Comparison of ENCODE assay signal across 8 cellular contexts in genomic region chr7:130994378-130995115, GRCh38.
DNase-seq lines count a peak whose midpoint lies in the region; ATAC-seq, FAIRE-seq and TF ChIP-seq lines count a peak whose summit lies in the region.

No MANE protein-coding gene starts in this region.

- H3K4me3 Mint-ChIP-seq in activated naive CD8-positive, alpha-beta T cell treated with anti-CD3 and anti-CD28 coated beads for 36 hours: no peak overlapping the region

- H3K36me3 ChIP-seq in keratinocyte (ENCODE audit: control insufficient read depth in 2 of 2, extremely low read depth in 1 of 2, insufficient read depth in 2 of 2, low read length in 2 of 2): no peaks in the 10 kb centered on the region
- H3K36me3 ChIP-seq in skeletal muscle tissue (ENCODE audit: control insufficient read depth in 3 of 3, insufficient read depth in 3 of 3, low read length in 3 of 3): peaks cover 0 to 4% (median 4%) of the 10 kb centered on the region in 3 donors

- H3K36me3 Mint-ChIP-seq in activated naive CD8-positive, alpha-beta T cell treated with anti-CD3 and anti-CD28 coated beads for 36 hours: peaks cover 27% of the 10 kb centered on the region

- no peaks in the 10 kb centered on the region for H3K27me3 Mint-ChIP-seq in activated naive CD8-positive, alpha-beta T cell treated with anti-CD3 and anti-CD28 coated beads for 36 hours

- H4K20me1 ChIP-seq in keratinocyte (ENCODE audit: control insufficient read depth, extremely low read depth, insufficient read depth, low read length): no peaks in the 10 kb centered on the region

- H3K9ac ChIP-seq in keratinocyte (ENCODE audit: control insufficient read depth, extremely low read depth, insufficient read depth, low read length) (peak overlapping the region; percentile 82), skeletal muscle tissue (ENCODE audit: low read depth in 1 of 3, low read length in 3 of 3) (peak overlapping the region in 2 of 3 donors; percentile 35 to 70)

- no peak for DNase-seq in activated naive CD8-positive, alpha-beta T cell treated with anti-CD3 and anti-CD28 coated beads for 36 hours
- no peak for DNase-seq in keratinocyte (ENCODE audit: low read depth, low spot score)
- DNase-seq in NOMO-1 treated with DMSO at 0.1 percent for 48 hours (lab: John Stamatoyannopoulos, UW; ENCODE audit: unreplicated experiment): no peak
- DNase-seq in glomerular visceral epithelial cell (ENCODE audit: extremely low spot score): no peak

- peak overlapping the region in 2 of 3 experiments; percentile 46 to 57 for H3K4me3 ChIP-seq in keratinocyte (ENCODE audit: control insufficient read depth in 2 of 3, extremely low read depth in 1 of 3, insufficient read depth in 2 of 3, low read depth in 1 of 3, low read length in 3 of 3)
- H3K4me3 ChIP-seq in skeletal muscle tissue (ENCODE audit: low read length in 3 of 3): no peak overlapping the region

- peaks cover 2% of the 10 kb centered on the region for H3K79me2 ChIP-seq in keratinocyte (ENCODE audit: control insufficient read depth, insufficient read depth, low read length)

- peak overlapping the region; percentile 11 for H2AFZ ChIP-seq in keratinocyte (ENCODE audit: control insufficient read depth, low read length)

- FAIRE-seq in keratinocyte (lab: Jason Lieb, UNC): peak; percentile 69

- no peak for TF ChIP-seq CTCF in keratinocyte (optimal IDR thresholded peaks at IDR 0.05 in 1 of 3, IDR thresholded peaks at IDR 0.05 in 1 of 3, conservative IDR thresholded peaks at IDR 0.05 in 1 of 3; ENCODE audit: extremely low read depth in 1 of 3, insufficient read depth in 2 of 3, low read length in 3 of 3)

- H3K4me1 Mint-ChIP-seq in activated naive CD8-positive, alpha-beta T cell treated with anti-CD3 and anti-CD28 coated beads for 36 hours: peaks cover 76% of the 10 kb centered on the region

- ATAC-seq in HG02678 (IDR thresholded peaks at IDR 0.05; ENCODE audit: unreplicated experiment) (peak; percentile 17), GM18519 (IDR thresholded peaks at IDR 0.05; ENCODE audit: low FRiP score, unreplicated experiment) (no peak), HG02623 (IDR thresholded peaks at IDR 0.05; ENCODE audit: unreplicated experiment) (no peak)

- H3K9me3 ChIP-seq in keratinocyte (ENCODE audit: control insufficient read depth, low read depth, low read length) (no peaks in the 10 kb centered on the region), skeletal muscle tissue (ENCODE audit: control insufficient read depth in 3 of 3, low read length in 3 of 3) (no peaks in the 10 kb centered on the region)

- no peaks in the 10 kb centered on the region for H3K9me1 ChIP-seq in keratinocyte (ENCODE audit: control insufficient read depth, extremely low read depth, insufficient read depth, low read length)

- peak overlapping the region; percentile 94 for H3K4me2 ChIP-seq in keratinocyte (ENCODE audit: control insufficient read depth, extremely low read depth, insufficient read depth, low read depth, low read length)

- no peaks in the 10 kb centered on the region for H3K27me3 ChIP-seq in keratinocyte (ENCODE audit: control insufficient read depth, extremely low read depth, insufficient read depth, low read length)
- H3K27me3 ChIP-seq in skeletal muscle tissue (ENCODE audit: control insufficient read depth in 3 of 3, insufficient read depth in 3 of 3, low read length in 3 of 3): no peaks in the 10 kb centered on the region

- peaks cover 66% of the 10 kb centered on the region for H3K4me1 ChIP-seq in keratinocyte (ENCODE audit: control insufficient read depth, extremely low read depth, insufficient read depth, low read length)
- H3K4me1 ChIP-seq in skeletal muscle tissue (ENCODE audit: control insufficient read depth in 3 of 3, insufficient read depth in 3 of 3, low read length in 3 of 3): peaks cover 51 to 62% (median 62%) of the 10 kb centered on the region in 3 donors

- dilution Hi-C loops in keratinocyte (cut with MboI; ENCODE audit: extremely low pct_ligation_motif_present, low sequenced_read_pairs): no loop called here

- peak overlapping the region; percentile 99 for H3K27ac ChIP-seq in keratinocyte (ENCODE audit: control insufficient read depth, insufficient read depth, low read length)
- H3K27ac ChIP-seq in skeletal muscle tissue (ENCODE audit: low read depth, low read length): peak overlapping the region; percentile 16

- peaks cover 1% of the 10 kb centered on the region for H3K9me3 Mint-ChIP-seq in activated naive CD8-positive, alpha-beta T cell treated with anti-CD3 and anti-CD28 coated beads for 36 hours

- H3K27ac Mint-ChIP-seq in activated naive CD8-positive, alpha-beta T cell treated with anti-CD3 and anti-CD28 coated beads for 36 hours: peak overlapping the region; percentile 66

Comparison
In these comparisons a context has a peak if more than half of its experiments do, and no peak if none do; other contexts are left out.
1. H3K4me3 ChIP-seq: peak in keratinocyte (2 of 3); none in skeletal muscle tissue (0 of 3).